9 cellular contexts compared by ENCODE assay signal in the genomic region with DNA sequence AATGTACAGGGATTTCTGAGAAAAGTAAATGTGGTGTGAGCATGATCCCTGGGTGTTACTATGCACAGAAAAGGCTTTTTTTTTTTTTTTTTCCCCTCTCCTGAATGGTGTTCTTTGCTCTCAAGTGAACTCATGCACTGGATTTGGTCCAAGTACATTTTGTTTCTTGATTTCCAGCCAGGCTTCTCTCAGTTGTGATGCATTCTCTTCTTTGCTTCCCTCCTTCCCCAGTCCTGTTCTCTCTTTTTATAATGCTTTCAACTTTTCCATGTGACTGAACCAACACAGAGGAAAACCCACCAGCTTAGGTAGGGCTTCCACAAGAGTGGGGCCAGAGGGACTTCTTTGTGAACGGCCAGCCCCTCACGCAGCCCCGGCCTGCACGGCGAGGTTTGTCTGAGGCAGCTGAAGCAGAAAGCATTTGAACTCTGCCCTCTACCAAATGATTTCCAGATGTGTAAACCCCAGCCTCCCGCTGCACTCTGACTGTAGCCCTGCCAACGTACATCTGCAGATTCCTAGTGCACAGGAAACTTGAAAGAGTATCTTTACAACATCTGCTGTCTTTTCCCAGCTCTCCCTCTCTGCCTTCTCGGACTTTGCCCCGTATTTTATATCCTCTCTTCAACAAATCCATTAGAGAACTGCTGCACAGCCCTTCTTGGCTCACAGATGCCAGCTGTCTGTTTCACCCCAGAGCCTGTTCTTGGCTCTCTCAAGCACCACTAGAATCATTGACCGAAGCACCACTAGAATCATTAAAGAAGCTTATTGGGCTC.
DNase-seq lines count a peak whose midpoint lies in the region; ATAC-seq and TF ChIP-seq lines count a peak whose summit lies in the region.
"Had no signal": no experiment of that assay in that cellular context is flagged by ENCODE, and none has a peak within 500 bp of the region (broad histone marks: within the 10 kb centered on the region; RNA-seq: fewer than 3 reads in every experiment).

No MANE protein-coding gene starts in this region.

- intact Hi-C loops in CD4-positive, alpha-beta T cell (cut with DNase I, micrococcal nuclease): no loop called here

- H3K4me3 ChIP-seq in fibroblast of villous mesenchyme (ENCODE audit: low read depth, low read length): peak overlapping the region; percentile 44
- no peak overlapping the region for H3K4me3 ChIP-seq in effector memory CD4-positive, alpha-beta T cell (ENCODE audit: insufficient read depth, low read depth, low read length, poor library complexity, severe bottlenecking)

- H3K27me3 ChIP-seq in CD4-positive, alpha-beta T cell (ENCODE audit: control insufficient read depth, insufficient read depth, low read length): no peaks in the 10 kb centered on the region
- H3K27me3 ChIP-seq in effector memory CD4-positive, alpha-beta T cell (replicated peaks; ENCODE audit: control insufficient read depth, insufficient read depth, low read length, poor library complexity, severe bottlenecking): no peaks in the 10 kb centered on the region

- TF ChIP-seq CTCF in fibroblast of villous mesenchyme (IDR thresholded peaks at IDR 0.05; ENCODE audit: insufficient read depth, low read depth, low read length) (no peak), omental fat pad (IDR thresholded peaks at IDR 0.05) (no peak)
- no peak for TF ChIP-seq CTCF in CD4-positive, alpha-beta T cell (IDR thresholded peaks at IDR 0.05)

- H3K27ac Mint-ChIP-seq in CD4-positive, alpha-beta T cell: no peak overlapping the region
- no peak overlapping the region for H3K27ac Mint-ChIP-seq in activated T-helper 17 cell treated with anti-CD3 and anti-CD28 coated beads, Interleukin-2, amount 50 U/mL, for 72 hours
- H3K27ac Mint-ChIP-seq: activated naive CD8-positive, alpha-beta T cell treated with anti-CD3 and anti-CD28 coated beads, Interleukin-2, amount 10 ng/mL, durations not matched to agents 7 days and 5 days had no signal

- peaks cover 2% of the 10 kb centered on the region for H3K9me3 Mint-ChIP-seq in CD4-positive, alpha-beta T cell
- H3K9me3 Mint-ChIP-seq in activated T-helper 17 cell treated with anti-CD3 and anti-CD28 coated beads, Interleukin-2, amount 50 U/mL, for 72 hours: no peaks in the 10 kb centered on the region

- H3K4me3 Mint-ChIP-seq in CD4-positive, alpha-beta T cell: no peak overlapping the region
- no peak overlapping the region for H3K4me3 Mint-ChIP-seq in activated T-helper 17 cell treated with anti-CD3 and anti-CD28 coated beads, Interleukin-2, amount 50 U/mL, for 72 hours
- H3K4me3 Mint-ChIP-seq: activated naive CD8-positive, alpha-beta T cell treated with anti-CD3 and anti-CD28 coated beads, Interleukin-2, amount 10 ng/mL, durations not matched to agents 7 days and 5 days had no signal

- no peaks in the 10 kb centered on the region for H3K4me1 Mint-ChIP-seq in CD4-positive, alpha-beta T cell (ENCODE audit: low read depth)
- H3K4me1 Mint-ChIP-seq in activated T-helper 17 cell treated with anti-CD3 and anti-CD28 coated beads, Interleukin-2, amount 50 U/mL, for 72 hours: no peaks in the 10 kb centered on the region
- H3K4me1 Mint-ChIP-seq: activated naive CD8-positive, alpha-beta T cell treated with anti-CD3 and anti-CD28 coated beads, Interleukin-2, amount 10 ng/mL, durations not matched to agents 7 days and 5 days had no signal

- no peaks in the 10 kb centered on the region for H3K36me3 Mint-ChIP-seq in CD4-positive, alpha-beta T cell (ENCODE audit: low read depth)
- no peaks in the 10 kb centered on the region for H3K36me3 Mint-ChIP-seq in activated T-helper 17 cell treated with anti-CD3 and anti-CD28 coated beads, Interleukin-2, amount 50 U/mL, for 72 hours (ENCODE audit: low read depth)
- H3K36me3 Mint-ChIP-seq: activated naive CD8-positive, alpha-beta T cell treated with anti-CD3 and anti-CD28 coated beads, Interleukin-2, amount 10 ng/mL, durations not matched to agents 7 days and 5 days had no signal

- POLR2A ChIA-PET in CD4-positive, alpha-beta T cell (lab: Charles Lee): no interaction called here

- H3K27ac ChIP-seq in CD4-positive, alpha-beta T cell (ENCODE audit: low read depth, low read length): no peak overlapping the region
- no peak overlapping the region for H3K27ac ChIP-seq in effector memory CD4-positive, alpha-beta T cell (ENCODE audit: insufficient read depth, low read length, poor library complexity, severe bottlenecking)

- ATAC-seq in omental fat pad (ENCODE audit: low FRiP score): peak; percentile 77
- ATAC-seq in CD4-positive, alpha-beta T cell (ENCODE audit: poor library complexity): no peak
- no peak for ATAC-seq in activated T-helper 17 cell treated with anti-CD3 and anti-CD28 coated beads, Interleukin-2, amount 50 U/mL, for 72 hours (replicated peaks)

- no peaks in the 10 kb centered on the region for H3K4me1 ChIP-seq in effector memory CD4-positive, alpha-beta T cell (ENCODE audit: control insufficient read depth, insufficient read depth, low read length, poor library complexity, severe bottlenecking)

- CTCF ChIA-PET in CD4-positive, alpha-beta T cell (lab: Charles Lee): no interaction called here

- H3K36me3 ChIP-seq in effector memory CD4-positive, alpha-beta T cell (ENCODE audit: control insufficient read depth, insufficient read depth, low read length): no peaks in the 10 kb centered on the region

- H3K27me3 Mint-ChIP-seq in CD4-positive, alpha-beta T cell: no peaks in the 10 kb centered on the region
- H3K27me3 Mint-ChIP-seq in activated T-helper 17 cell treated with anti-CD3 and anti-CD28 coated beads, Interleukin-2, amount 50 U/mL, for 72 hours: no peaks in the 10 kb centered on the region

- H3K9me3 ChIP-seq in CD4-positive, alpha-beta T cell (ENCODE audit: control insufficient read depth, low read length): no peaks in the 10 kb centered on the region
- H3K9me3 ChIP-seq in effector memory CD4-positive, alpha-beta T cell (ENCODE audit: control insufficient read depth, low read length): no peaks in the 10 kb centered on the region

- DNase-seq in DMS79 treated with DMSO at 0.1 percent for 48 hours (lab: John Stamatoyannopoulos, UW) (peak; percentile 88), RPMI7951 (ENCODE audit: low read depth) (peak; percentile 98), fibroblast of villous mesenchyme (ENCODE audit: low read depth) (peak; percentile 99), omental fat pad (ENCODE audit: low spot score) (no peak), NCI-H82 (lab: John Stamatoyannopoulos, UW) (no peak)
- DNase-seq in CD4-positive, alpha-beta T cell: no peak
- no peak for DNase-seq in effector memory CD4-positive, alpha-beta T cell
- DNase-seq: activated naive CD8-positive, alpha-beta T cell treated with anti-CD3 and anti-CD28 coated beads, Interleukin-2, amount 10 ng/mL, durations not matched to agents 7 days and 5 days had no signal

Comparison
In these comparisons a context has a peak if more than half of its experiments do, and no peak if none do; other contexts are left out.
1. DNase-seq: peak in DMS79 treated with DMSO at 0.1 percent for 48 hours (single experiment), RPMI7951 (single experiment) and fibroblast of villous mesenchyme (single experiment); none in omental fat pad (single experiment), NCI-H82 (single experiment), CD4-positive, alpha-beta T cell (0 of 10) and effector memory CD4-positive, alpha-beta T cell (0 of 3).